ENCODE assay signal across 18 cellular contexts in genomic region chr13:53068841-53069520, GRCh38. TPM values are rescaled to one million over a fixed set of nuclear protein-coding genes. Genes with fewer than 3 reads are reported as not detected.
A peak's percentile ranks its signal among the peaks of the same experiment; 100 is the strongest.
DNase-seq lines count a peak whose midpoint lies in the region; ATAC-seq and TF ChIP-seq lines count a peak whose summit lies in the region.
"Had no signal": no experiment of that assay in that cellular context is flagged by ENCODE, and none has a peak within 500 bp of the region (broad histone marks: within the 10 kb centered on the region; RNA-seq: fewer than 3 reads in every experiment).

No MANE protein-coding gene starts in this region.

- H3K4me1 ChIP-seq in A673 (ENCODE audit: insufficient read depth, low read length, poor library complexity, severe bottlenecking) (no peaks in the 10 kb centered on the region), left lung (no peaks in the 10 kb centered on the region)
- H3K4me1 ChIP-seq in CD8-positive, alpha-beta memory T cell (ENCODE audit: insufficient read depth, low read length), result no peaks in the 10 kb centered on the region

- intact Hi-C loops in A673 (cut with micrococcal nuclease; ENCODE audit: unreplicated experiment), result no loop called here
- intact Hi-C loops in left colon (cut with DNase I, micrococcal nuclease), result no loop called here
- intact Hi-C loops in left lung (cut with DNase I), result no loop called here

- peaks cover 0 to 4% of the 10 kb centered on the region in 2 donors for H3K27me3 Mint-ChIP-seq in CD8-positive, alpha-beta memory T cell
- H3K27me3 Mint-ChIP-seq: activated CD4-positive, alpha-beta memory T cell treated with anti-CD3 and anti-CD28 coated beads for 36 hours had no signal

- POLR2A ChIA-PET in A673 (lab: Charles Lee; ENCODE audit: low non-redundant PET), result no interaction called here
- POLR2A ChIA-PET in CD8-positive, alpha-beta memory T cell (lab: Charles Lee), result no interaction called here

- ATAC-seq in SK-N-SH treated with all-trans-retinoic acid at 6 μM for 48 hours, result peak; percentile 40; the same call in 1 of the 3 replicates
- ATAC-seq in left colon, result peak; percentile 54
- ATAC-seq in stimulated activated naive CD8-positive, alpha-beta T cell treated with anti-CD3 and anti-CD28 coated beads, Interleukin-15, Interleukin-2, amounts not matched to agents 100 U/mL and 50 U/mL, for 24 hours, result no peak
- no peak for ATAC-seq in left lung
- ATAC-seq: PC-3 had no signal

- no TSS peak for BruUV-seq in A673 (replicated peaks; lab: Mats Ljungman, UMichigan)

- CTCF ChIA-PET in A673 (lab: Charles Lee), result no interaction called here
- CTCF ChIA-PET in CD8-positive, alpha-beta memory T cell (lab: Charles Lee), result no interaction called here

- no peaks in the 10 kb centered on the region for H3K36me3 Mint-ChIP-seq in CD8-positive, alpha-beta memory T cell
- H3K36me3 Mint-ChIP-seq: activated CD4-positive, alpha-beta memory T cell treated with anti-CD3 and anti-CD28 coated beads for 36 hours had no signal

- H3K36me3 ChIP-seq in A673 (ENCODE audit: insufficient read depth, low read length, poor library complexity, severe bottlenecking) (no peaks in the 10 kb centered on the region), left lung (no peaks in the 10 kb centered on the region)
- no peaks in the 10 kb centered on the region for H3K36me3 ChIP-seq in CD8-positive, alpha-beta memory T cell (ENCODE audit: insufficient read depth, low read length)
- H3K36me3 ChIP-seq: stomach had no signal

- no peaks in the 10 kb centered on the region for H3K9me3 ChIP-seq in A673 (ENCODE audit: low read depth, low read length, poor library complexity, severe bottlenecking)
- H3K9me3 ChIP-seq in CD8-positive, alpha-beta memory T cell (ENCODE audit: low read length), result no peaks in the 10 kb centered on the region
- no peaks in the 10 kb centered on the region for H3K9me3 ChIP-seq in left lung
- H3K9me3 ChIP-seq: stomach had no signal

- DNase-seq in A673 (ENCODE audit: low spot score) (peak; percentile 18), LNCaP clone FGC (ENCODE audit: low read depth) (no peak), left colon (no peak), EL (no peak), left lung (no peak)
- DNase-seq in stimulated activated naive CD8-positive, alpha-beta T cell treated with anti-CD3 and anti-CD28 coated beads, Interleukin-15, Interleukin-2, amounts not matched to agents 100 U/mL and 50 U/mL, for 24 hours, result no peak
- DNase-seq in CD8-positive, alpha-beta memory T cell, result no peak
- DNase-seq: activated CD4-positive, alpha-beta memory T cell treated with anti-CD3 and anti-CD28 coated beads for 36 hours; activated naive CD4-positive, alpha-beta T cell treated with Interleukin-2 at 50 U/mL for 16 hours; central memory CD4-positive, alpha-beta T cell; erythroblast; H7; mesenchymal stem cell; NCI-H1105 treated with DMSO at 0.1 percent for 48 hours; PC-3; stomach had no signal

- no peak overlapping the region for H3K4me3 ChIP-seq in A673 (ENCODE audit: low read depth, low read length, poor library complexity, severe bottlenecking)
- H3K4me3 ChIP-seq in LNCaP clone FGC (ENCODE audit: low read depth, low read length), result no peak overlapping the region
- no peak overlapping the region for H3K4me3 ChIP-seq in CD8-positive, alpha-beta memory T cell (ENCODE audit: low read length)
- no peak overlapping the region for H3K4me3 ChIP-seq in left lung
- H3K4me3 ChIP-seq: stomach had no signal

- no peak overlapping the region for H3K4me3 Mint-ChIP-seq in CD8-positive, alpha-beta memory T cell
- H3K4me3 Mint-ChIP-seq: activated CD4-positive, alpha-beta memory T cell treated with anti-CD3 and anti-CD28 coated beads for 36 hours; T-helper 1 cell treated with Interleukin-12 subunit alpha and Interleukin-12 subunit beta and Interleukin-4 antibody, amounts not matched to agents 30 μg/mL and 1 μg/mL, for 36 hours had no signal

- no peak for TF ChIP-seq CTCF in A673 (conservative IDR thresholded peaks at IDR 0.05; ENCODE audit: low read depth, low read length)
- TF ChIP-seq CTCF in LNCaP clone FGC (IDR thresholded peaks at IDR 0.05; ENCODE audit: control insufficient read depth, extremely low read depth, insufficient read depth), result peak; percentile 19; the same call in 1 of the 2 replicates
- TF ChIP-seq CTCF in left lung (IDR thresholded peaks at IDR 0.05), result no peak

- H3K27me3 ChIP-seq in A673 (replicated peaks; ENCODE audit: insufficient read depth, low read depth, low read length, poor library complexity), result no peaks in the 10 kb centered on the region
- no peaks in the 10 kb centered on the region for H3K27me3 ChIP-seq in CD8-positive, alpha-beta memory T cell (ENCODE audit: insufficient read depth, low read length, poor library complexity, severe bottlenecking)
- H3K27me3 ChIP-seq in left lung, result no peaks in the 10 kb centered on the region

- H3K27ac ChIP-seq in A673 (ENCODE audit: low read depth, low read length, poor library complexity, severe bottlenecking) (no peak overlapping the region), left lung (no peak overlapping the region)
- no peak overlapping the region for H3K27ac ChIP-seq in CD8-positive, alpha-beta memory T cell (ENCODE audit: low read depth, low read length)
- H3K27ac ChIP-seq: stomach had no signal

- no peaks in the 10 kb centered on the region for H3K4me1 Mint-ChIP-seq in CD8-positive, alpha-beta memory T cell

- no peak overlapping the region for H3K27ac Mint-ChIP-seq in CD8-positive, alpha-beta memory T cell
- H3K27ac Mint-ChIP-seq: activated CD4-positive, alpha-beta memory T cell treated with anti-CD3 and anti-CD28 coated beads for 36 hours; T-helper 1 cell treated with Interleukin-12 subunit alpha and Interleukin-12 subunit beta and Interleukin-4 antibody, amounts not matched to agents 30 μg/mL and 1 μg/mL, for 36 hours had no signal

- H3K9me3 Mint-ChIP-seq in CD8-positive, alpha-beta memory T cell, result peaks cover 0 to 2% (median 0%) of the 10 kb centered on the region in 5 donors
- H3K9me3 Mint-ChIP-seq: activated CD4-positive, alpha-beta memory T cell treated with anti-CD3 and anti-CD28 coated beads for 36 hours; T-helper 1 cell treated with Interleukin-12 subunit alpha and Interleukin-12 subunit beta and Interleukin-4 antibody, amounts not matched to agents 30 μg/mL and 1 μg/mL, for 36 hours had no signal

TF ChIP-seq in SK-N-SH treated with all-trans-retinoic acid at 6 μM for 48 hours, 23 proteins besides CTCF, POLR2A, EP300 and RAD21:
- TF ChIP-seq TSHZ2 (CRISPR knock-in tag; IDR thresholded peaks at IDR 0.05) (0 out of 2 replicates have a peak, but pooled peaks have one; percentile 21), TCF4 (CRISPR knock-in tag; IDR thresholded peaks at IDR 0.05; ENCODE audit: borderline replicate concordance) (0 out of 2 replicates have a peak, but pooled peaks have one; percentile 24), ZFP3 (CRISPR knock-in tag; IDR thresholded peaks at IDR 0.05) (no peak)

RNA-seq across cellular contexts. Expression of gene OLFM4, which starts 40.4 kb away (rescaled TPM):
- not detected in 2 replicates for total RNA-seq in A673 (2021)
- 100 to 1,000 TPM; 235 to 338 TPM for total RNA-seq in left colon
- not detected for total RNA-seq in CD8-positive, alpha-beta memory T cell
- not detected for polyA plus RNA-seq in CD8-positive, alpha-beta memory T cell
- total RNA-seq in left lung, result 1 to 10 TPM in 1 of 2 donors, under 1 TPM in 1; 0.15 to 1.6 TPM
- total RNA-seq: activated CD4-positive, alpha-beta memory T cell treated with anti-CD3 and anti-CD28 coated beads for 36 hours; H7; PC-3 had no signal

Comparison
In these comparisons a context has a peak if more than half of its experiments do, and no peak if none do; other contexts are left out.
1. ATAC-seq: peak in SK-N-SH treated with all-trans-retinoic acid at 6 μM for 48 hours (single experiment) and left colon (single experiment); none in stimulated activated naive CD8-positive, alpha-beta T cell treated with anti-CD3 and anti-CD28 coated beads, Interleukin-15, Interleukin-2, amounts not matched to agents 100 U/mL and 50 U/mL, for 24 hours (single experiment) and left lung (single experiment).
2. RNA of gene OLFM4, which starts 40.4 kb away (total RNA-seq): 235 to 338 TPM in left colon; 0.15 to 1.6 TPM in left lung, not detected in A673 and not detected in CD8-positive, alpha-beta memory T cell; every median in the first group is over 10 times any median in the second.